In genomic region chr7:151745090-151745638, GRCh38 we compare ENCODE assay signal across 8 cellular contexts.
DNase-seq lines count a peak whose midpoint lies in the region; TF ChIP-seq lines count a peak whose summit lies in the region.

No MANE protein-coding gene starts in this region.

- H3K4me3 ChIP-seq in tibial nerve: no peak overlapping the region

- H3K4me1 ChIP-seq in tibial nerve: peaks cover 0 to 30% (median 7%) of the 10 kb centered on the region in 4 donors

- H3K27ac ChIP-seq in tibial nerve: peak overlapping the region in 1 of 4 donors; percentile 31

- no peak for TF ChIP-seq POLR2A in tibial nerve (IDR thresholded peaks at IDR 0.05)

- H3K4me1 Mint-ChIP-seq in activated CD4-positive, alpha-beta memory T cell treated with anti-CD3 and anti-CD28 coated beads, Interleukin-2, amount 10 ng/mL, durations not matched to agents 7 days and 5 days: peaks cover 22% of the 10 kb centered on the region

- CTCF ChIA-PET in activated CD4-positive, alpha-beta memory T cell treated with anti-CD3 and anti-CD28 coated beads, Interleukin-2, amount 10 ng/mL, durations not matched to agents 7 days and 5 days (lab: Charles Lee): interaction anchor here (1.3 to 1.9 kb wide), 3 partner anchors 12 to 114 kb away, joined by 3 to 8 read pairs (median 4); no protein-coding TSS in a partner anchor

- no peaks in the 10 kb centered on the region for H3K9me3 ChIP-seq in tibial nerve

- no peaks in the 10 kb centered on the region for H3K9me3 Mint-ChIP-seq in activated CD4-positive, alpha-beta memory T cell treated with anti-CD3 and anti-CD28 coated beads, Interleukin-2, amount 10 ng/mL, durations not matched to agents 7 days and 5 days

- WGBS in tibial nerve, 2 donors: 55 to 60% methylated on average over 22 of the region's 22 CpGs

- H3K27ac Mint-ChIP-seq in activated CD4-positive, alpha-beta memory T cell treated with anti-CD3 and anti-CD28 coated beads, Interleukin-2, amount 10 ng/mL, durations not matched to agents 7 days and 5 days: no peak overlapping the region

- no peak overlapping the region for H3K4me3 Mint-ChIP-seq in activated CD4-positive, alpha-beta memory T cell treated with anti-CD3 and anti-CD28 coated beads, Interleukin-2, amount 10 ng/mL, durations not matched to agents 7 days and 5 days

- POLR2A ChIA-PET in activated CD4-positive, alpha-beta memory T cell treated with anti-CD3 and anti-CD28 coated beads, Interleukin-2, amount 10 ng/mL, durations not matched to agents 7 days and 5 days (lab: Charles Lee): no interaction called here

- H3K27me3 ChIP-seq in tibial nerve: no peaks in the 10 kb centered on the region

- TF ChIP-seq EP300 in tibial nerve (IDR thresholded peaks at IDR 0.05): peak in 1 of 2 donors; percentile 59

- TF ChIP-seq CTCF in tibial nerve (IDR thresholded peaks at IDR 0.05): peak in 1 of 5 experiments; percentile 20

- DNase-seq in 8988T (peak; percentile 49), GOT3 (lab: John Stamatoyannopoulos, UW) (peak; percentile 41), iris pigment epithelial cell (ENCODE audit: low read depth) (peak; percentile 88), tibial nerve (ENCODE audit: low spot score in 2 of 2) (peak; percentile 21 to 31), NCI-H1092 (lab: John Stamatoyannopoulos, UW) (no peak), NOMO-1 (lab: John Stamatoyannopoulos, UW; ENCODE audit: unreplicated experiment in 2 of 2) (no peak), D341Med (ENCODE audit: low spot score) (no peak)
- DNase-seq in activated CD4-positive, alpha-beta memory T cell treated with anti-CD3 and anti-CD28 coated beads, Interleukin-2, amount 10 ng/mL, durations not matched to agents 7 days and 5 days: peak; percentile 27

- no peaks in the 10 kb centered on the region for H3K27me3 Mint-ChIP-seq in activated CD4-positive, alpha-beta memory T cell treated with anti-CD3 and anti-CD28 coated beads, Interleukin-2, amount 10 ng/mL, durations not matched to agents 7 days and 5 days

- no peaks in the 10 kb centered on the region for H3K36me3 ChIP-seq in tibial nerve

- no peaks in the 10 kb centered on the region for H3K36me3 Mint-ChIP-seq in activated CD4-positive, alpha-beta memory T cell treated with anti-CD3 and anti-CD28 coated beads, Interleukin-2, amount 10 ng/mL, durations not matched to agents 7 days and 5 days (ENCODE audit: low read depth)

Comparison
In these comparisons a context has a peak if more than half of its experiments do, and no peak if none do; other contexts are left out.
1. DNase-seq: peak in 8988T (single experiment), GOT3 (single experiment), activated CD4-positive, alpha-beta memory T cell treated with anti-CD3 and anti-CD28 coated beads, Interleukin-2, amount 10 ng/mL, durations not matched to agents 7 days and 5 days (single experiment), iris pigment epithelial cell (single experiment) and tibial nerve (2 of 2); none in NCI-H1092 (single experiment), NOMO-1 (0 of 2) and D341Med (single experiment).